Comparison of ENCODE assay signal across 23 cellular contexts in genomic region chr6:3122823-3123182, GRCh38.
"Had no signal": no experiment of that assay in that cellular context is flagged by ENCODE, and none has a peak within 500 bp of the region (broad histone marks: within the 10 kb centered on the region; RNA-seq: fewer than 3 reads in every experiment).

No MANE protein-coding gene starts in this region.

- H3K4me3 ChIP-seq: coronary artery, esophagus squamous epithelium, left ventricle myocardium inferior, lower lobe of right lung, neural progenitor cell, smooth muscle cell, stomach, thyroid gland, upper lobe of left lung had no signal

- H2AFZ ChIP-seq: neural progenitor cell, parathyroid adenoma had no signal

- ATAC-seq: effector memory CD8-positive, alpha-beta T cell; left colon; lower lobe of right lung; natural killer cell; sciatic nerve; stimulated activated effector memory CD8-positive, alpha-beta T cell treated with anti-CD3 and anti-CD28 coated beads, Interleukin-12 subunit alpha, Interleukin-12 subunit beta, amount 100 ng/mL, for 72 hours had no signal

- H3K27ac ChIP-seq: coronary artery, esophagus squamous epithelium, left ventricle myocardium inferior, lower lobe of right lung, neural progenitor cell, parathyroid adenoma, stomach, thyroid gland, upper lobe of left lung had no signal

- H3K27me3 Mint-ChIP-seq: effector memory CD8-positive, alpha-beta T cell; progenitor cell of endocrine pancreas had no signal

- H3K9me3 ChIP-seq: esophagus squamous epithelium, left ventricle myocardium inferior, lower lobe of right lung, stomach, thyroid gland, upper lobe of left lung had no signal

- H3K79me2 ChIP-seq: parathyroid adenoma had no signal

- DNase-seq: effector memory CD8-positive, alpha-beta T cell; esophagus squamous epithelium; foreskin melanocyte; immature natural killer cell; islet precursor cell; kidney glomerular epithelial cell; left colon; left ventricle myocardium inferior; lower lobe of right lung; natural killer cell; stimulated activated CD4-positive, alpha-beta T cell treated with anti-CD3 and anti-CD28 coated beads, Interleukin-2, amount 100 ng/mL, for 24 hours; stimulated activated CD4-positive, alpha-beta T cell treated with anti-CD3 and anti-CD28 coated beads, Interleukin-4, amount 100 ng/mL, for 24 hours; stimulated activated naive CD4-positive, alpha-beta T cell treated with Interleukin-2 at 50 U/mL for 16 hours; stomach; thyroid gland; upper lobe of left lung had no signal

- H3K9ac ChIP-seq: neural progenitor cell, parathyroid adenoma had no signal

- H3K27me3 ChIP-seq: esophagus squamous epithelium, neural progenitor cell, stomach, thyroid gland, upper lobe of left lung had no signal

- H3K9me3 Mint-ChIP-seq: effector memory CD8-positive, alpha-beta T cell; immature natural killer cell; natural killer cell; neural progenitor cell; stimulated activated effector memory CD8-positive, alpha-beta T cell treated with anti-CD3 and anti-CD28 coated beads, Interleukin-12 subunit alpha, Interleukin-12 subunit beta, amount 100 ng/mL, for 72 hours had no signal

- H3K27ac Mint-ChIP-seq: effector memory CD8-positive, alpha-beta T cell; immature natural killer cell; natural killer cell; neural progenitor cell; progenitor cell of endocrine pancreas; stimulated activated effector memory CD8-positive, alpha-beta T cell treated with anti-CD3 and anti-CD28 coated beads, Interleukin-12 subunit alpha, Interleukin-12 subunit beta, amount 100 ng/mL, for 72 hours had no signal

- H3K4me2 ChIP-seq: neural progenitor cell, smooth muscle cell had no signal

- H3K36me3 ChIP-seq: left ventricle myocardium inferior, lower lobe of right lung, neural progenitor cell, stomach, thyroid gland, upper lobe of left lung had no signal

- H3K4me3 Mint-ChIP-seq: effector memory CD8-positive, alpha-beta T cell; immature natural killer cell; natural killer cell; neural progenitor cell; stimulated activated effector memory CD8-positive, alpha-beta T cell treated with anti-CD3 and anti-CD28 coated beads, Interleukin-12 subunit alpha, Interleukin-12 subunit beta, amount 100 ng/mL, for 72 hours had no signal

- H3K36me3 Mint-ChIP-seq: immature natural killer cell, natural killer cell had no signal
